ENCODE assay signal across 8 cellular contexts in the genomic region with DNA sequence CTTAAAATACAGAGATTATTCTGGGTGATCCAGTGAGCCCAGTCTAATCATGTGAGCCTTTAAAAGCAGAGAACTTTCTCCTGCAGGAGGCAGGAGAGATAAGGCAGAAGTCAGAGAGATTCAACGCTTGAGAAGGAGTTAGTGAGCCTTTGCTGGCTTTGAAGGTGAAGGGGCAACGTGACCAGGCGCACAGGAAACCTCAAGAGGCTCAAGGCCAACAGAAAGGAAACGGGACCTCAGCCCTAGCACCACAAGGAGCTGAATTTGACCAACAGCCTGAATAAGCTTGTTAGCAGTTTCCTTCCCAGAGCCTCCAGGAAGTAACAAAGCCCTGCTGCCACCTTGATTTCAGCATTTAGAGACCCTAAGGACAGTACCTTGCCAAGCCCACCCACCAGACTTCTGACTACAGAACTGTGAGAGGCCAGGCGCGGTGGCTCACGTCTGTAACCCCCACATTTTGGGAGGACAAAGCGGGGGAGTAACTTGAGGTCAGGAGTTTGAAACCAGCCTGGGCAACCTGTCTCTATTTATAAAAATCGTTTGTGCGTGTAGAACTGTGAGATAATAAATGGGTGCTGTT.
A peak's percentile ranks its signal among the peaks of the same experiment; 100 is the strongest.
DNase-seq lines count a peak whose midpoint lies in the region; ATAC-seq and TF ChIP-seq lines count a peak whose summit lies in the region.

No MANE protein-coding gene starts in this region.

- H3K4me1 Mint-ChIP-seq in activated T-helper 17 cell treated with anti-CD3 and anti-CD28 coated beads, Interleukin-2, amount 50 U/mL, for 72 hours, result peaks cover 12% of the 10 kb centered on the region

- H3K27me3 Mint-ChIP-seq in activated T-helper 17 cell treated with anti-CD3 and anti-CD28 coated beads, Interleukin-2, amount 50 U/mL, for 72 hours, result no peaks in the 10 kb centered on the region

- no peaks in the 10 kb centered on the region for H3K9me3 Mint-ChIP-seq in activated T-helper 17 cell treated with anti-CD3 and anti-CD28 coated beads, Interleukin-2, amount 50 U/mL, for 72 hours

- peak overlapping the region; percentile 96 for H3K27ac Mint-ChIP-seq in activated T-helper 17 cell treated with anti-CD3 and anti-CD28 coated beads, Interleukin-2, amount 50 U/mL, for 72 hours

- peak; percentile 76 for ATAC-seq in GM21367 (IDR thresholded peaks at IDR 0.05; ENCODE audit: unreplicated experiment)
- ATAC-seq in HG03571 (IDR thresholded peaks at IDR 0.05; ENCODE audit: unreplicated experiment), result peak; percentile 70
- peak; percentile 94 for ATAC-seq in activated T-helper 17 cell treated with anti-CD3 and anti-CD28 coated beads, Interleukin-2, amount 50 U/mL, for 72 hours (replicated peaks)

- no peaks in the 10 kb centered on the region for H3K9me3 ChIP-seq in liver (ENCODE audit: control insufficient read depth in 4 of 4, low read length in 3 of 4)

- TF ChIP-seq RAD21 in liver (IDR thresholded peaks at IDR 0.05), result peak; percentile 38 to 54

- no peaks in the 10 kb centered on the region for H3K36me3 ChIP-seq in liver (ENCODE audit: control insufficient read depth in 4 of 4, insufficient read depth in 3 of 4, low read depth in 1 of 4, low read length in 3 of 4)

- H3K9ac ChIP-seq in liver (ENCODE audit: low read depth in 1 of 2, low read length in 2 of 2), result no peak overlapping the region

- H3K4me1 ChIP-seq in liver (ENCODE audit: control insufficient read depth in 4 of 4, insufficient read depth in 4 of 4, low read length in 3 of 4), result no peaks in the 10 kb centered on the region

- TF ChIP-seq CTCF in GM10266 (IDR thresholded peaks at IDR 0.05; ENCODE audit: control insufficient read depth, insufficient read depth, low read depth, missing control alignments) (peak; percentile 52), liver (IDR thresholded peaks at IDR 0.05; ENCODE audit: low read depth, low read length, missing input control) (peak; percentile 6)

- H3K27me3 ChIP-seq in liver (ENCODE audit: control insufficient read depth in 4 of 4, insufficient read depth in 4 of 4, low read length in 3 of 4), result no peaks in the 10 kb centered on the region

- H3K27ac ChIP-seq in liver (ENCODE audit: low read depth in 1 of 2, low read length in 2 of 2), result no peak overlapping the region

- H3K4me3 Mint-ChIP-seq in activated T-helper 17 cell treated with anti-CD3 and anti-CD28 coated beads, Interleukin-2, amount 50 U/mL, for 72 hours, result peak overlapping the region; percentile 68

- H3K4me3 ChIP-seq in liver (ENCODE audit: low read depth in 1 of 3, low read length in 3 of 3), result no peak overlapping the region

- 63% methylated on average over 10 of the region's 10 CpGs for WGBS in liver

- DNase-seq in GM10266 (ENCODE audit: extremely low spot score) (peak; percentile 52), NCI-H446 (lab: John Stamatoyannopoulos, UW) (no peak), NCI-H2107 (lab: John Stamatoyannopoulos, UW) (no peak), putamen (ENCODE audit: low spot score) (no peak)

- H3K36me3 Mint-ChIP-seq in activated T-helper 17 cell treated with anti-CD3 and anti-CD28 coated beads, Interleukin-2, amount 50 U/mL, for 72 hours (ENCODE audit: low read depth), result no peaks in the 10 kb centered on the region

TF ChIP-seq in liver, 16 proteins besides CTCF, POLR2A, EP300 and RAD21:
- TF ChIP-seq NR2F2 (IDR thresholded peaks at IDR 0.05) (no peak), FOXA1 (IDR thresholded peaks at IDR 0.05) (no peak), RXRA (IDR thresholded peaks at IDR 0.05) (no peak), TAF1 (conservative IDR thresholded peaks at IDR 0.05) (no peak), EGR1 (IDR thresholded peaks at IDR 0.05; ENCODE audit: low read depth in 2 of 2) (no peak), HNF4A (conservative IDR thresholded peaks at IDR 0.05) (no peak), JUND (IDR thresholded peaks at IDR 0.05) (no peak)
- TF ChIP-seq, protein P1, sequence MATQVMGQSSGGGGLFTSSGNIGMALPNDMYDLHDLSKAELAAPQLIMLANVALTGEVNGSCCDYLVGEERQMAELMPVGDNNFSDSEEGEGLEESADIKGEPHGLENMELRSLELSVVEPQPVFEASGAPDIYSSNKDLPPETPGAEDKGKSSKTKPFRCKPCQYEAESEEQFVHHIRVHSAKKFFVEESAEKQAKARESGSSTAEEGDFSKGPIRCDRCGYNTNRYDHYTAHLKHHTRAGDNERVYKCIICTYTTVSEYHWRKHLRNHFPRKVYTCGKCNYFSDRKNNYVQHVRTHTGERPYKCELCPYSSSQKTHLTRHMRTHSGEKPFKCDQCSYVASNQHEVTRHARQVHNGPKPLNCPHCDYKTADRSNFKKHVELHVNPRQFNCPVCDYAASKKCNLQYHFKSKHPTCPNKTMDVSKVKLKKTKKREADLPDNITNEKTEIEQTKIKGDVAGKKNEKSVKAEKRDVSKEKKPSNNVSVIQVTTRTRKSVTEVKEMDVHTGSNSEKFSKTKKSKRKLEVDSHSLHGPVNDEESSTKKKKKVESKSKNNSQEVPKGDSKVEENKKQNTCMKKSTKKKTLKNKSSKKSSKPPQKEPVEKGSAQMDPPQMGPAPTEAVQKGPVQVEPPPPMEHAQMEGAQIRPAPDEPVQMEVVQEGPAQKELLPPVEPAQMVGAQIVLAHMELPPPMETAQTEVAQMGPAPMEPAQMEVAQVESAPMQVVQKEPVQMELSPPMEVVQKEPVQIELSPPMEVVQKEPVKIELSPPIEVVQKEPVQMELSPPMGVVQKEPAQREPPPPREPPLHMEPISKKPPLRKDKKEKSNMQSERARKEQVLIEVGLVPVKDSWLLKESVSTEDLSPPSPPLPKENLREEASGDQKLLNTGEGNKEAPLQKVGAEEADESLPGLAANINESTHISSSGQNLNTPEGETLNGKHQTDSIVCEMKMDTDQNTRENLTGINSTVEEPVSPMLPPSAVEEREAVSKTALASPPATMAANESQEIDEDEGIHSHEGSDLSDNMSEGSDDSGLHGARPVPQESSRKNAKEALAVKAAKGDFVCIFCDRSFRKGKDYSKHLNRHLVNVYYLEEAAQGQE (IDR thresholded peaks at IDR 0.05), result no peak
- TF ChIP-seq, protein P2, sequence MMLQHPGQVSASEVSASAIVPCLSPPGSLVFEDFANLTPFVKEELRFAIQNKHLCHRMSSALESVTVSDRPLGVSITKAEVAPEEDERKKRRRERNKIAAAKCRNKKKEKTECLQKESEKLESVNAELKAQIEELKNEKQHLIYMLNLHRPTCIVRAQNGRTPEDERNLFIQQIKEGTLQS (IDR thresholded peaks at IDR 0.05), result no peak
- TF ChIP-seq, protein P3, sequence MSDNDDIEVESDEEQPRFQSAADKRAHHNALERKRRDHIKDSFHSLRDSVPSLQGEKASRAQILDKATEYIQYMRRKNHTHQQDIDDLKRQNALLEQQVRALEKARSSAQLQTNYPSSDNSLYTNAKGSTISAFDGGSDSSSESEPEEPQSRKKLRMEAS (IDR thresholded peaks at IDR 0.05), result no peak
